In the genomic region with DNA sequence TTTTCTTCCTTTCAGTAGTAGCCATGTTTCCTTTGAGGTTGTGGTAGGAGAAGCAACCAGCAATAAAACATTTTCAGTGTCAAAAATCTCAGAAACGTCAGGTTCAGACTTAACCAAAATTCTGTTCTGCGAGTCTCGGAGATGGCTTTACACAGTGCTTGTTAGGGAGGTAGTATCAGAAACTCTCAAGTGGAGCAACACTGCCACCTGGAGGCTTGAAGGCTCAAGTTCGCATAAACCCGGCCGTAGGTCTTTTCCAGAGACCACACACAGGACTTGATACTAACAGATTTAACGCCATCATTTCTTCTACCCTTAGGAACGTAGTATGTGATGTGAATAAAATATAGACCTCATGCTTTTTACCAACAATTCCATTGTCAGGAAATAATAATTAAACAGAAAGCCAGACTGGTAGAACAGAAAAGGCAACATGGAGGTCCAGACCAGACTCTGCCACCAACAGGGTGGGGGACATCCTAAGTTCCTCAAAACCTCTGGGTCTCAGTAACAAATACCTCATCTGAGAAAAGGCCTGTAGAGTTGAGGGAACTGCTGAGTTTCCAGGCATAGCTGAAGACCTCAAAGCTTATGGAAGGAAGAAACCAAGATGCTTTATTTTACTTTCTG, we compare ENCODE assay signal across 8 cellular contexts. TPM values are rescaled to one million over a fixed set of nuclear protein-coding genes. Genes with fewer than 3 reads are reported as not detected.
DNase-seq lines count a peak whose midpoint lies in the region; ATAC-seq and TF ChIP-seq lines count a peak whose summit lies in the region.

No MANE protein-coding gene starts in this region.

- DNase-seq in Ammon's horn (ENCODE audit: low spot score) (peak; percentile 94), NCI-H345 treated with DMSO at 0.1 percent for 48 hours (lab: John Stamatoyannopoulos, UW; ENCODE audit: unreplicated experiment) (peak; percentile 58), chondrocyte (ENCODE audit: low spot score) (no peak), left lung (peak; percentile 41 to 75)
- peak; percentile 81 for DNase-seq in activated CD4-positive, CD25-positive, alpha-beta regulatory T cell treated with anti-CD3 and anti-CD28 coated beads, Interleukin-2, amount 50 U/mL, for 72 hours
- peak; percentile 79 for DNase-seq in stimulated activated CD4-positive, alpha-beta T cell treated with anti-CD3 and anti-CD28 coated beads, Interleukin-4, amount 100 ng/mL, for 1 hour

- H3K4me1 ChIP-seq in left lung = peaks cover 3 to 76% of the 10 kb centered on the region in 2 donors

- no peak overlapping the region for H3K4me3 Mint-ChIP-seq in chondrocyte (ENCODE audit: unreplicated experiment)

- H3K36me3 ChIP-seq in left lung = peaks cover 0 to 40% of the 10 kb centered on the region in 2 donors

- H3K27me3 Mint-ChIP-seq in chondrocyte (ENCODE audit: low read depth) = no peaks in the 10 kb centered on the region

- H3K27ac Mint-ChIP-seq in chondrocyte (ENCODE audit: unreplicated experiment) = no peak overlapping the region

- peak overlapping the region in 1 of 2 donors; percentile 78 for H3K4me3 ChIP-seq in left lung

- H3K36me3 Mint-ChIP-seq in chondrocyte (ENCODE audit: low read depth) = peaks cover 8% of the 10 kb centered on the region

- no peaks in the 10 kb centered on the region for H3K9me3 ChIP-seq in left lung

- no peak overlapping the region for H3K27ac ChIP-seq in left lung

- H3K4me1 Mint-ChIP-seq in chondrocyte (ENCODE audit: low read depth) = peaks cover 51% of the 10 kb centered on the region

- ATAC-seq in GM19025 (IDR thresholded peaks at IDR 0.05; ENCODE audit: low read depth, unreplicated experiment) (peak; percentile 90), HG03196 (IDR thresholded peaks at IDR 0.05; ENCODE audit: unreplicated experiment) (peak; percentile 87), left lung (peak; percentile 96)

- H3K27me3 ChIP-seq in left lung = no peaks in the 10 kb centered on the region

- no peaks in the 10 kb centered on the region for H3K9me3 Mint-ChIP-seq in chondrocyte (ENCODE audit: low read depth)

- TF ChIP-seq CTCF in chondrocyte (IDR thresholded peaks at IDR 0.05) = peak; percentile 96
- TF ChIP-seq CTCF in left lung (IDR thresholded peaks at IDR 0.05) = peak; percentile 67 to 89

- intact Hi-C loops in left lung (cut with DNase I) = loop anchor here in 1 of 2 donors (5.0 kb wide), 1 partner anchor 741 kb away; no protein-coding TSS in a partner anchor

RNA-seq across cellular contexts. Expression of a gene that starts 8.5 kb away (rescaled TPM):
- 4.3 to 15.4 TPM (median 4.9 TPM) in 3 replicates for total RNA-seq in chondrocyte
- total RNA-seq in left lung = 10 to 100 TPM; 17.1 to 28.4 TPM
